ENCODE assay signal across 16 cellular contexts in the genomic region with DNA sequence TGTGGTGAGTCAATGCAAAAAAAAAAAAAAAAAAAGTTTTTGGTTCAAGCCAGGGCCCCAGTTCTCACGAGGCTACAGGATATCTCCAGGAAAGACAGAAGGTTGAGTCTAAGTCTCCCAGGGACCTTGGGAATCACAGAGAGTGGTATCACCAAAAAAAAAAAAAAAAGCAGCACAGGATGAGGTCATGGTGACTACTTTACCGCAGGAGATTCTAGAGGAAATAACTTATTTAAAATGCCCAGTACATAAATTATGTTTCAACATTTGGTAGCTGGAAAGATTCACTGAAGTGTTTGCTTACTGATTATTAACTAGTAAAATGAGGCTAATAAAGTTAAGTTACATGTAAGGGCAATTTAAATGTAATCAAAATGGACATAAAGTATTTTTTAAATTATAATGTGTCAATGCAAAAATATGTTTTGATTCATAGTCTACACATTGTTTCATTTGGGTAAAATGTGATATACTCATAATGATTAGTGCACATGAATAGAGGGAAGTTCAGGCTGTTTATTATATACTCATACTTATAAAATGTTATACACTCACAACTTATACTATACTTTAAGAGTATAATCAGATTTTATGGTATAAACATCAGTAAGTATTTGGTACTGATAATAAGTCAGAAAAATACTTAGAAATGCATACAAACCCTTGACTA.
DNase-seq lines count a peak whose midpoint lies in the region; FAIRE-seq and TF ChIP-seq lines count a peak whose summit lies in the region.
"Had no signal": no experiment of that assay in that cellular context is flagged by ENCODE, and none has a peak within 500 bp of the region (broad histone marks: within the 10 kb centered on the region; RNA-seq: fewer than 3 reads in every experiment).

No MANE protein-coding gene starts in this region.

- POLR2A ChIA-PET in AG04450 (lab: Yijun Ruan, JAX): interaction anchor here (0.9 kb wide), 1 partner anchor 811 kb away, joined by 3 read pairs; no protein-coding TSS in a partner anchor

- no peak for TF ChIP-seq POLR2A in lower leg skin (IDR thresholded peaks at IDR 0.05)

- H2AFZ ChIP-seq in astrocyte (ENCODE audit: low read depth, low read length): no peak overlapping the region

- FAIRE-seq in astrocyte (lab: Jason Lieb, UNC): peak; percentile 50

- H3K9me3 Mint-ChIP-seq in HFFc6 (no peaks in the 10 kb centered on the region), astrocyte (ENCODE audit: unreplicated experiment) (no peaks in the 10 kb centered on the region)
- H3K9me3 Mint-ChIP-seq in activated naive CD4-positive, alpha-beta T cell treated with anti-CD3 and anti-CD28 coated beads for 36 hours: no peaks in the 10 kb centered on the region

- H3K9ac ChIP-seq in astrocyte (ENCODE audit: low read length): no peak overlapping the region

- peaks cover 4% of the 10 kb centered on the region for H3K4me1 ChIP-seq in astrocyte (ENCODE audit: insufficient read depth, low read length)
- H3K4me1 ChIP-seq: SJCRH30, upper lobe of right lung had no signal

- DNase-seq in AG04450 (ENCODE audit: low read depth, low spot score) (peak; percentile 4), HFFc6 (peak; percentile 76), astrocyte (ENCODE audit: low read depth) (peak; percentile 67), foreskin fibroblast (peak; percentile 50 to 64), NCI-H748 treated with DMSO at 0.1 percent for 48 hours (lab: John Stamatoyannopoulos, UW) (no peak), MV-4-11 (lab: John Stamatoyannopoulos, UW) (no peak), lower leg skin (ENCODE audit: low spot score in 2 of 2) (no peak)
- DNase-seq in activated naive CD4-positive, alpha-beta T cell treated with anti-CD3 and anti-CD28 coated beads for 36 hours: no peak
- DNase-seq: DMS153; foreskin melanocyte; islet precursor cell; Kasumi-1; NCI-H2081; NK-92 treated with Interleukin-12 subunit alpha and Interleukin-12 subunit beta, amount 100 ng/mL, for 24 hours; upper lobe of right lung had no signal

- H3K79me2 ChIP-seq in astrocyte (ENCODE audit: insufficient read depth, low read length): no peaks in the 10 kb centered on the region

- H3K4me1 Mint-ChIP-seq in HFFc6 (ENCODE audit: low read depth): peaks cover 69% of the 10 kb centered on the region
- H3K4me1 Mint-ChIP-seq in astrocyte (ENCODE audit: low read depth, unreplicated experiment): peaks cover 3% of the 10 kb centered on the region
- peaks cover 2% of the 10 kb centered on the region for H3K4me1 Mint-ChIP-seq in activated naive CD4-positive, alpha-beta T cell treated with anti-CD3 and anti-CD28 coated beads for 36 hours (ENCODE audit: low read depth)

- H3K4me2 ChIP-seq in astrocyte (ENCODE audit: low read length): no peak overlapping the region

- H3K27ac ChIP-seq in AG04450 (ENCODE audit: low read depth, low read length) (no peak overlapping the region), astrocyte (ENCODE audit: low read depth, low read length) (peak overlapping the region; percentile 60)
- H3K27ac ChIP-seq: SJCRH30, upper lobe of right lung had no signal

- CTCF ChIA-PET in AG04450 (lab: Charles Lee): interaction anchor here (1.2 kb wide), 1 partner anchor 126 kb away, joined by 3 read pairs; no protein-coding TSS in a partner anchor
- CTCF ChIA-PET in activated naive CD4-positive, alpha-beta T cell treated with anti-CD3 and anti-CD28 coated beads for 36 hours (lab: Charles Lee): no interaction called here

- 29 to 32% methylated on average over 2 of the region's 2 CpGs for WGBS in lower leg skin, 2 donors

- H3K27me3 ChIP-seq in AG04450 (ENCODE audit: control insufficient read depth, insufficient read depth, low read length): no peaks in the 10 kb centered on the region
- no peaks in the 10 kb centered on the region for H3K27me3 ChIP-seq in astrocyte (ENCODE audit: insufficient read depth, low read length)
- H3K27me3 ChIP-seq: SJCRH30, upper lobe of right lung had no signal

- H3K4me3 Mint-ChIP-seq in HFFc6: peak overlapping the region; percentile 37
- no peak overlapping the region for H3K4me3 Mint-ChIP-seq in astrocyte (ENCODE audit: unreplicated experiment)
- no peak overlapping the region for H3K4me3 Mint-ChIP-seq in activated naive CD4-positive, alpha-beta T cell treated with anti-CD3 and anti-CD28 coated beads for 36 hours

- H3K36me3 Mint-ChIP-seq in HFFc6 (ENCODE audit: low read depth): peaks cover 4% of the 10 kb centered on the region; the same call in 1 of the 2 replicates
- H3K36me3 Mint-ChIP-seq in astrocyte (ENCODE audit: low read depth, unreplicated experiment): no peaks in the 10 kb centered on the region
- no peaks in the 10 kb centered on the region for H3K36me3 Mint-ChIP-seq in activated naive CD4-positive, alpha-beta T cell treated with anti-CD3 and anti-CD28 coated beads for 36 hours (ENCODE audit: low read depth)

- H3K4me3 ChIP-seq in AG04450 (ENCODE audit: low read depth, low read length): no peak overlapping the region
- H3K4me3 ChIP-seq in astrocyte (ENCODE audit: insufficient read depth, low read depth, low read length): no peak overlapping the region
- no peak overlapping the region for H3K4me3 ChIP-seq in foreskin fibroblast (ENCODE audit: low read depth in 1 of 2, low read length in 2 of 2)
- no peak overlapping the region for H3K4me3 ChIP-seq in lower leg skin (ENCODE audit: low read depth, poor library complexity, severe bottlenecking)
- H3K4me3 ChIP-seq: SJCRH30, upper lobe of right lung had no signal

- no peaks in the 10 kb centered on the region for H3K36me3 ChIP-seq in astrocyte (ENCODE audit: insufficient read depth, low read length)
- H3K36me3 ChIP-seq: SJCRH30, upper lobe of right lung had no signal

- no peaks in the 10 kb centered on the region for H4K20me1 ChIP-seq in astrocyte (ENCODE audit: insufficient read depth, low read length)

- H3K27ac Mint-ChIP-seq in HFFc6 (peak overlapping the region; percentile 82), astrocyte (ENCODE audit: unreplicated experiment) (no peak overlapping the region)
- no peak overlapping the region for H3K27ac Mint-ChIP-seq in activated naive CD4-positive, alpha-beta T cell treated with anti-CD3 and anti-CD28 coated beads for 36 hours

- TF ChIP-seq CTCF in AG04450 (IDR thresholded peaks at IDR 0.05; ENCODE audit: low read depth, low read length) (no peak), HFFc6 (IDR thresholded peaks at IDR 0.05) (no peak), astrocyte (IDR thresholded peaks at IDR 0.05; ENCODE audit: insufficient read depth, low read depth, low read length) (no peak), foreskin fibroblast (IDR thresholded peaks at IDR 0.05; ENCODE audit: low read depth, low read length) (no peak), lower leg skin (IDR thresholded peaks at IDR 0.05) (no peak)

- intact Hi-C loops in activated naive CD4-positive, alpha-beta T cell treated with anti-CD3 and anti-CD28 coated beads for 36 hours (cut with micrococcal nuclease): loop anchor here (5.0 kb wide), 1 partner anchor 128 kb away; no protein-coding TSS in a partner anchor
- intact Hi-C loops in lower leg skin (cut with DNase I; ENCODE audit: low total_unique reads): no loop called here

- H3K9me3 ChIP-seq in AG04450 (ENCODE audit: control insufficient read depth, insufficient read depth, low read length) (no peaks in the 10 kb centered on the region), astrocyte (ENCODE audit: insufficient read depth, low read depth, low read length) (no peaks in the 10 kb centered on the region)
- H3K9me3 ChIP-seq: SJCRH30, upper lobe of right lung had no signal

- 0 out of 2 replicates have a peak, but pooled peaks cover 1% of the 10 kb centered on the region for H3K27me3 Mint-ChIP-seq in HFFc6 (ENCODE audit: insufficient read depth)
- H3K27me3 Mint-ChIP-seq in astrocyte (ENCODE audit: low read depth, unreplicated experiment): no peaks in the 10 kb centered on the region
- H3K27me3 Mint-ChIP-seq in activated naive CD4-positive, alpha-beta T cell treated with anti-CD3 and anti-CD28 coated beads for 36 hours (ENCODE audit: low read depth): no peaks in the 10 kb centered on the region

Comparison
In these comparisons a context has a peak if more than half of its experiments do, and no peak if none do; other contexts are left out.
1. DNase-seq: peak in AG04450 (single experiment), HFFc6 (single experiment), astrocyte (single experiment) and foreskin fibroblast (2 of 2); none in NCI-H748 treated with DMSO at 0.1 percent for 48 hours (single experiment), activated naive CD4-positive, alpha-beta T cell treated with anti-CD3 and anti-CD28 coated beads for 36 hours (single experiment), MV-4-11 (single experiment) and lower leg skin (0 of 2).